In genomic region chr1:183061194-183061593, GRCh38 we compare ENCODE assay signal across 1 cellular context.
TF ChIP-seq lines count a peak whose summit lies in the region.

No MANE protein-coding gene starts in this region.

TF ChIP-seq in GM12878, 131 proteins besides CTCF, POLR2A, EP300 and RAD21 (continued from another document):
- no peak for TF ChIP-seq E2F8 (IDR thresholded peaks at IDR 0.05; ENCODE audit: low read depth, partially characterized antibody)
